In genomic region chr10:86267286-86268195, GRCh38 we compare ENCODE assay signal across 15 cellular contexts.
DNase-seq lines count a peak whose midpoint lies in the region; ATAC-seq and TF ChIP-seq lines count a peak whose summit lies in the region.
"Had no signal": no experiment of that assay in that cellular context is flagged by ENCODE, and none has a peak within 500 bp of the region (broad histone marks: within the 10 kb centered on the region; RNA-seq: fewer than 3 reads in every experiment).

No MANE protein-coding gene starts in this region.

- no peaks in the 10 kb centered on the region for H3K27me3 ChIP-seq in SK-N-SH (ENCODE audit: insufficient read depth)
- H3K27me3 ChIP-seq in mesendoderm (ENCODE audit: insufficient read depth, low read length, poor library complexity), result no peaks in the 10 kb centered on the region
- H3K27me3 ChIP-seq in suprapubic skin, result peaks cover 22% of the 10 kb centered on the region
- H3K27me3 ChIP-seq: pancreas had no signal

- POLR2A ChIA-PET in SK-N-SH (lab: Yijun Ruan, JAX), result interaction anchor here (1.1 kb wide), 1 partner anchor 14 kb away, joined by 3 read pairs; no protein-coding TSS in a partner anchor

- H3K4me1 ChIP-seq in SK-N-SH (ENCODE audit: control insufficient read depth in 1 of 2, insufficient read depth in 2 of 2, low read depth in 1 of 2, low read length in 1 of 2) (peaks cover 0 to 27% of the 10 kb centered on the region in 2 experiments; a peak in 1 of 4 replicates), mesendoderm (ENCODE audit: control insufficient read depth, low read depth, low read length) (no peaks in the 10 kb centered on the region), suprapubic skin (peaks cover 8% of the 10 kb centered on the region)
- H3K4me1 ChIP-seq: pancreas had no signal

- no peak overlapping the region for H2AFZ ChIP-seq in SK-N-SH (ENCODE audit: low read depth)

- H4K5ac ChIP-seq in mesendoderm (ENCODE audit: low read length), result no peak overlapping the region

- H3K56ac ChIP-seq in mesendoderm (ENCODE audit: low read length), result no peak overlapping the region

- H3K23ac ChIP-seq in mesendoderm (ENCODE audit: low read length), result no peak overlapping the region

- no peak overlapping the region for H2AK5ac ChIP-seq in mesendoderm (ENCODE audit: low read length)

- H3K36me3 ChIP-seq in SK-N-SH (replicated peaks in 1 of 2; ENCODE audit: control insufficient read depth in 1 of 2, insufficient read depth in 2 of 2, low read length in 1 of 2), result no peaks in the 10 kb centered on the region
- H3K36me3 ChIP-seq in mesendoderm (ENCODE audit: control insufficient read depth, insufficient read depth, low read length), result no peaks in the 10 kb centered on the region
- no peaks in the 10 kb centered on the region for H3K36me3 ChIP-seq in suprapubic skin
- H3K36me3 ChIP-seq: pancreas had no signal

- H3K9me3 ChIP-seq in SK-N-SH (no peaks in the 10 kb centered on the region), suprapubic skin (no peaks in the 10 kb centered on the region)
- H3K9me3 ChIP-seq: pancreas had no signal

- H4K8ac ChIP-seq in mesendoderm (ENCODE audit: low read depth, low read length), result no peak overlapping the region

- H3K4me2 ChIP-seq in SK-N-SH, result no peak overlapping the region
- no peak overlapping the region for H3K4me2 ChIP-seq in mesendoderm (ENCODE audit: low read length)

- H3K27ac ChIP-seq in SK-N-SH (ENCODE audit: low read depth in 2 of 2, low read length in 1 of 2) (no peak overlapping the region), mesendoderm (ENCODE audit: low read depth, low read length) (no peak overlapping the region), suprapubic skin (no peak overlapping the region)
- H3K27ac ChIP-seq: pancreas had no signal

- H3K4me3 ChIP-seq in SK-N-SH (ENCODE audit: low read depth in 2 of 2, low read length in 1 of 2) (no peak overlapping the region), mesendoderm (ENCODE audit: low read length) (no peak overlapping the region), suprapubic skin (no peak overlapping the region)
- H3K4me3 ChIP-seq: pancreas had no signal

- CTCF ChIA-PET in SK-N-SH (lab: Yijun Ruan, JAX), result interaction anchor here (0.5 to 2.5 kb wide), 8 partner anchors 12 to 109 kb away, joined by 3 to 11 read pairs (median 4); no protein-coding TSS in a partner anchor

- H3K9ac ChIP-seq in SK-N-SH, result no peak overlapping the region
- H3K9ac ChIP-seq in mesendoderm (ENCODE audit: low read length), result no peak overlapping the region

- no peaks in the 10 kb centered on the region for H3F3A ChIP-seq in SK-N-SH (replicated peaks; ENCODE audit: insufficient read depth)

- H3K9me2 ChIP-seq in SK-N-SH, result no peaks in the 10 kb centered on the region

- no peak overlapping the region for H3K18ac ChIP-seq in mesendoderm (ENCODE audit: low read length)

- no peak for ATAC-seq in SK-N-SH treated with all-trans-retinoic acid at 6 μM for 48 hours
- ATAC-seq in HG03342 (IDR thresholded peaks at IDR 0.05; ENCODE audit: unreplicated experiment), result no peak
- no peak for ATAC-seq in HG03457 (IDR thresholded peaks at IDR 0.05; ENCODE audit: unreplicated experiment)
- ATAC-seq: left colon, pancreas, PC-3 had no signal

- H3K79me2 ChIP-seq in SK-N-SH (ENCODE audit: insufficient read depth), result no peaks in the 10 kb centered on the region
- no peaks in the 10 kb centered on the region for H3K79me2 ChIP-seq in mesendoderm (ENCODE audit: control insufficient read depth, insufficient read depth, low read length)

- TF ChIP-seq EP300 in SK-N-SH (IDR thresholded peaks at IDR 0.05; ENCODE audit: borderline replicate concordance in 1 of 2, low read depth in 1 of 2, low read length in 1 of 2) (no peak), suprapubic skin (IDR thresholded peaks at IDR 0.05) (no peak)

- WGBS in SK-N-SH (ENCODE audit: low lambda C conversion rate), result 47% methylated on average over 8 of the region's 12 CpGs
- WGBS in mesendoderm (ENCODE audit: extremely low coverage, insufficient coverage, low lambda C conversion rate), result no CpG with 5 or more reads among the region's 12 CpGs
- 82% methylated on average over 9 of the region's 12 CpGs for WGBS in suprapubic skin

- no peak for TF ChIP-seq CTCF in SK-N-SH (IDR thresholded peaks at IDR 0.05)
- no peak for TF ChIP-seq CTCF in suprapubic skin (IDR thresholded peaks at IDR 0.05)

- TF ChIP-seq POLR2A in suprapubic skin (IDR thresholded peaks at IDR 0.05), result no peak

- TF ChIP-seq RAD21 in SK-N-SH (IDR thresholded peaks at IDR 0.05; ENCODE audit: low read length), result no peak

- no peak overlapping the region for H2BK120ac ChIP-seq in mesendoderm (ENCODE audit: low read depth, low read length)

- no peak overlapping the region for H2BK15ac ChIP-seq in mesendoderm (replicated peaks; ENCODE audit: low read depth)

- no peaks in the 10 kb centered on the region for H4K20me1 ChIP-seq in SK-N-SH (ENCODE audit: insufficient read depth)

- H3K79me1 ChIP-seq in mesendoderm (ENCODE audit: low read length), result no peaks in the 10 kb centered on the region

- peak; percentile 16 for DNase-seq in SK-N-SH
- peak; percentile 20 for DNase-seq in activated CD8-positive, alpha-beta memory T cell treated with anti-CD3 and anti-CD28 coated beads, Interleukin-2, amount 50 U/mL, for 48 hours
- peak; percentile 36 for DNase-seq in mesendoderm
- DNase-seq in suprapubic skin (ENCODE audit: low spot score in 2 of 2), result peak; percentile 30 to 44
- DNase-seq in NK-92 (lab: John Stamatoyannopoulos, UW; ENCODE audit: unreplicated experiment), result no peak
- DNase-seq: activated CD4-positive, alpha-beta T cell treated with anti-CD3 and anti-CD28 coated beads, Interleukin-2, amount 10 ng/mL, durations not matched to agents 24 days and 14 days; activated T-cell treated with anti-CD3 and anti-CD28 coated beads, Interleukin-2, amount 50 U/mL, for 48 hours; NCI-H1694; NCI-H524 treated with DMSO at 0.1 percent for 48 hours; PC-3 had no signal

- H2BK5ac ChIP-seq in mesendoderm (ENCODE audit: low read length), result no peak overlapping the region

- H3K4ac ChIP-seq in mesendoderm (ENCODE audit: low read depth, low read length), result no peak overlapping the region

TF ChIP-seq in SK-N-SH, 30 proteins besides CTCF, POLR2A, EP300 and RAD21:
- TF ChIP-seq FOXM1 (IDR thresholded peaks at IDR 0.05; ENCODE audit: low read depth) (no peak), NFIC (IDR thresholded peaks at IDR 0.05; ENCODE audit: borderline replicate concordance) (no peak), RXRA (IDR thresholded peaks at IDR 0.05; ENCODE audit: borderline replicate concordance, low read depth) (no peak), SMC3 (IDR thresholded peaks at IDR 0.05; ENCODE audit: low read depth, low read length) (no peak), RCOR1 (IDR thresholded peaks at IDR 0.05; ENCODE audit: low read length) (no peak), POLR2AphosphoS5 (IDR thresholded peaks at IDR 0.05; ENCODE audit: low read depth, low read length) (no peak)

TF ChIP-seq in SK-N-SH treated with all-trans-retinoic acid at 6 μM for 48 hours, 23 proteins besides CTCF, POLR2A, EP300 and RAD21:
- TF ChIP-seq ESRRG (CRISPR knock-in tag; IDR thresholded peaks at IDR 0.05), result no peak
- no peak for TF ChIP-seq TCF4 (CRISPR knock-in tag; IDR thresholded peaks at IDR 0.05; ENCODE audit: borderline replicate concordance)
